8 cellular contexts compared by ENCODE assay signal in the genomic region with DNA sequence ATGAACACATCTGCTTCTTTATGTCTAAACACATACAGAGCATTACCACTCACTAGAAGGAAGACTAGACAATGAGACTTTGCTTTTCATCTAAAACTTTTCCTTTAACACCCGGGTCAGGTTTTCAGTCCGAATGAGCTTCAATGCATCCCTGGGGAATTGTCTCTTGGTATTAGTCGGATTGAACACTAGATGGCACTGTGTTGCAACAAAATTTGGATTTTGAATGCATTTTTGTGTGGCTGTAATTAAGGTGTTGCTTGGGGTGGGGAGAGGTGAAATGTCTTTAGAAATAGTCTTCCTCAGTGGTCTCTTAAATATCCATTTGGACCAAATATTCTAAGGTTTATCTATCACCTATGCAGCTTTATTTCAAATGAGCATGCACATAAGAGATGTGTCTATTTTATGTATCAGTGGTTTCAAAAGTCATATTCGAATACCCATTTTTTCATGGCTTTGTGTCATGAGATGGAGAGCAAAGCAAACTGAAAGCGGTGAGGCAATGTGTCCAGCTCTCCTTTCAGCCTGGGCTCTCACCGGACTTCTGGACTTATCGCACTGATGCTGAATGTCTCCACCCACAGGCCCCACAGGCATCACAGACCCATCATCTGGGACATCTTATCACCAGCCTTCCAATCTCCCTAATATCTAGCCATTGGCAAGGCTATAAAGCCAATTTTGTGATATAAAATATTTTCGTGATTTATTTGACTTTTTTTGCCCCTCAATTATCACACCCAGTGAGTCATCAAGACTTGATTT.
DNase-seq lines count a peak whose midpoint lies in the region; ATAC-seq and TF ChIP-seq lines count a peak whose summit lies in the region.

No MANE protein-coding gene starts in this region.

- H3K4me1 ChIP-seq in cardiac muscle cell (ENCODE audit: low read depth) (no peaks in the 10 kb centered on the region), MM.1S (ENCODE audit: low read length) (no peaks in the 10 kb centered on the region), PC-3 (ENCODE audit: insufficient read depth, low read length) (no peaks in the 10 kb centered on the region), mammary epithelial cell (ENCODE audit: insufficient read depth, low read length) (peaks cover 8% of the 10 kb centered on the region), transverse colon (peaks cover 0 to 12% (median 0%) of the 10 kb centered on the region in 4 donors)

- H3K9me3 ChIP-seq in cardiac muscle cell (ENCODE audit: low read depth) (no peaks in the 10 kb centered on the region), MM.1S (replicated peaks; ENCODE audit: insufficient read depth, low read length) (no peaks in the 10 kb centered on the region), PC-3 (ENCODE audit: low read length) (no peaks in the 10 kb centered on the region), mammary epithelial cell (replicated peaks; ENCODE audit: insufficient read depth, low read length) (no peaks in the 10 kb centered on the region), transverse colon (no peaks in the 10 kb centered on the region)

- H3K27me3 ChIP-seq in cardiac muscle cell (no peaks in the 10 kb centered on the region), MM.1S (replicated peaks; ENCODE audit: insufficient read depth, low read length) (no peaks in the 10 kb centered on the region), PC-3 (ENCODE audit: low read length) (no peaks in the 10 kb centered on the region), mammary epithelial cell (ENCODE audit: insufficient read depth, low read length) (peaks cover 2% of the 10 kb centered on the region), transverse colon (peaks cover 27% of the 10 kb centered on the region)

- H3K9ac ChIP-seq in MM.1S (ENCODE audit: low read length) (no peak overlapping the region), PC-3 (ENCODE audit: low read length) (peak overlapping the region; percentile 27; the same call in 1 of the 2 replicates), mammary epithelial cell (ENCODE audit: insufficient read depth, low read length) (no peak overlapping the region)

- H3K27ac ChIP-seq in cardiac muscle cell, result no peak overlapping the region
- H3K27ac ChIP-seq in MM.1S (ENCODE audit: low read length), result no peak overlapping the region
- H3K27ac ChIP-seq in PC-3 (ENCODE audit: low read length), result peak overlapping the region; percentile 22; the same call in 1 of the 2 replicates
- H3K27ac ChIP-seq in mammary epithelial cell (ENCODE audit: insufficient read depth, low read depth, low read length), result no peak overlapping the region
- H3K27ac ChIP-seq in transverse colon, result no peak overlapping the region

- no peak for TF ChIP-seq POLR2A in transverse colon (IDR thresholded peaks at IDR 0.05)

- H3K36me3 ChIP-seq in cardiac muscle cell (no peaks in the 10 kb centered on the region), MM.1S (replicated peaks; ENCODE audit: insufficient read depth, low read length) (no peaks in the 10 kb centered on the region), PC-3 (ENCODE audit: low read depth, low read length) (no peaks in the 10 kb centered on the region), mammary epithelial cell (ENCODE audit: insufficient read depth, low read length) (no peaks in the 10 kb centered on the region), transverse colon (no peaks in the 10 kb centered on the region)

- H3K4me3 ChIP-seq in cardiac muscle cell, result no peak overlapping the region
- H3K4me3 ChIP-seq in MM.1S (ENCODE audit: low read length), result no peak overlapping the region
- H3K4me3 ChIP-seq in PC-3 (ENCODE audit: low read length), result no peak overlapping the region
- H3K4me3 ChIP-seq in mammary epithelial cell (replicated peaks in 1 of 3; ENCODE audit: insufficient read depth in 1 of 3, low read depth in 2 of 3, low read length in 3 of 3), result no peak overlapping the region
- H3K4me3 ChIP-seq in transverse colon, result no peak overlapping the region

- 40% methylated on average over 8 of the region's 8 CpGs for whole genome bisulfite sequencing in mammary epithelial cell (ENCODE audit: low coverage, missing lambda C conversion rate)
- 21 to 40% methylated on average over 5 to 8 of the region's 8 CpGs for WGBS in transverse colon (ENCODE audit: low coverage in 1 of 2), 2 donors

- dilution Hi-C loops in mammary epithelial cell (cut with HindIII; ENCODE audit: low sequenced_read_pairs), result no loop called here

- H2AFZ ChIP-seq in MM.1S (ENCODE audit: low read length), result no peak overlapping the region
- H2AFZ ChIP-seq in PC-3 (ENCODE audit: low read length), result no peak overlapping the region
- no peak overlapping the region for H2AFZ ChIP-seq in mammary epithelial cell (ENCODE audit: low read depth, low read length)

- H3K9me2 ChIP-seq in MM.1S (replicated peaks; ENCODE audit: insufficient read depth, low read length), result no peaks in the 10 kb centered on the region
- no peaks in the 10 kb centered on the region for H3K9me2 ChIP-seq in PC-3 (replicated peaks; ENCODE audit: low read length)

- no TSS peak for BruUV-seq in PC-3 (replicated peaks; lab: Mats Ljungman, UMichigan)
- BruUV-seq in mammary epithelial cell (replicated peaks; lab: Mats Ljungman, UMichigan), result no TSS peak

- POLR2A ChIA-PET in PC-3 (lab: Charles Lee; ENCODE audit: unreplicated experiment), result interaction anchor here (0.6 kb wide), 2 partner anchors 96 to 1235 kb away, joined by 3 to 4 read pairs; no protein-coding TSS in a partner anchor

- H3K79me2 ChIP-seq in MM.1S (ENCODE audit: low read length), result no peaks in the 10 kb centered on the region
- H3K79me2 ChIP-seq in PC-3 (ENCODE audit: low read length), result no peaks in the 10 kb centered on the region
- no peaks in the 10 kb centered on the region for H3K79me2 ChIP-seq in mammary epithelial cell (ENCODE audit: insufficient read depth, low read length)

- in situ Hi-C loops in mammary epithelial cell (cut with MboI; ENCODE audit: low sequenced_read_pairs in 2 of 2), result loop anchor here in 1 of 2 donors (10.0 kb wide), 1 partner anchor 1257 kb away; the partner anchor contains the start of gene ID2
- in situ Hi-C loops in transverse colon (cut with MboI; ENCODE audit: low pct_ligation_motif_present in 1 of 4, low pct_unique_long_range_greater_than_20kb in 1 of 4, low sequenced_read_pairs in 3 of 4), result loop anchor here in 3 of 4 donors (5.0 to 10.0 kb wide), 3 partner anchors 247 to 1260 kb away; partner anchors contain the start of gene ID2 (in 2 of the 3)

- no peaks in the 10 kb centered on the region for H3F3A ChIP-seq in MM.1S (ENCODE audit: insufficient read depth, low read length)
- no peaks in the 10 kb centered on the region for H3F3A ChIP-seq in PC-3 (ENCODE audit: low read length, unreplicated experiment)

- DNase-seq in cardiac muscle cell (ENCODE audit: low read depth in 1 of 2, low spot score in 1 of 2) (peak; percentile 69 to 72), Right ventricle myocardium inferior (ENCODE audit: missing footprints) (no peak), MM.1S (peak; percentile 65), PC-3 (peak; percentile 84), mammary epithelial cell (peak; percentile 37), kidney tubule cell (ENCODE audit: low spot score) (peak; percentile 57), transverse colon (no peak)
- no peak for DNase-seq in stimulated activated CD4-positive, alpha-beta T cell treated with anti-CD3 and anti-CD28 coated beads, Interleukin-4, amount 100 ng/mL, for 4 hours

- CTCF ChIA-PET in PC-3 (lab: Charles Lee) (interaction anchor here (0.6 to 1.2 kb wide), 7 partner anchors 89 to 1257 kb away, joined by 3 to 6 read pairs (median 4); partner anchors contain the start of gene ID2), mammary epithelial cell (lab: Charles Lee; ENCODE audit: low non-redundant PET) (interaction anchor here (0.5 to 0.7 kb wide), 2 partner anchors 113 to 731 kb away, joined by 5 to 6 read pairs; no protein-coding TSS in a partner anchor)

- TF ChIP-seq CTCF in cardiac muscle cell (IDR thresholded peaks at IDR 0.05; ENCODE audit: low read depth, low read length) (peak; percentile 59), MM.1S (IDR thresholded peaks at IDR 0.05; ENCODE audit: low read length) (peak; percentile 63), PC-3 (conservative IDR thresholded peaks at IDR 0.05; ENCODE audit: low read depth, low read length) (peak; percentile 89), mammary epithelial cell (conservative IDR thresholded peaks at IDR 0.05 in 1 of 2, IDR thresholded peaks at IDR 0.05 in 1 of 2; ENCODE audit: extremely low read depth in 1 of 2, insufficient read depth in 1 of 2, low read depth in 1 of 2, low read length in 2 of 2) (peak; percentile 61 to 66), transverse colon (IDR thresholded peaks at IDR 0.05) (peak; percentile 63 to 82 (median 72))

- intact Hi-C loops in Right ventricle myocardium inferior (cut with DNase I) (loop anchor here (2.0 to 5.0 kb wide), 2 partner anchors 1259 to 1710 kb away; no protein-coding TSS in a partner anchor), PC-3 (cut with micrococcal nuclease) (loop anchor here (1.0 to 10.0 kb wide), 10 partner anchors 89 to 1337 kb away; no protein-coding TSS in a partner anchor), mammary epithelial cell (cut with micrococcal nuclease) (loop anchor here (1.0 to 5.0 kb wide), 5 partner anchors 245 to 1333 kb away; no protein-coding TSS in a partner anchor), transverse colon (cut with DNase I; ENCODE audit: low total_unique reads) (loop anchor here (1.0 kb wide), 1 partner anchor 1258 kb away; no protein-coding TSS in a partner anchor)

- ATAC-seq in Right ventricle myocardium inferior (no peak), PC-3 (peak; percentile 43)

- no peak for TF ChIP-seq EP300 in transverse colon (IDR thresholded peaks at IDR 0.05; ENCODE audit: low read depth)

- H4K20me1 ChIP-seq in MM.1S (ENCODE audit: insufficient read depth, low read length), result no peaks in the 10 kb centered on the region
- no peaks in the 10 kb centered on the region for H4K20me1 ChIP-seq in PC-3 (ENCODE audit: low read length)
- no peaks in the 10 kb centered on the region for H4K20me1 ChIP-seq in mammary epithelial cell (ENCODE audit: insufficient read depth, low read length)

- H3K4me2 ChIP-seq in MM.1S (ENCODE audit: low read depth, low read length) (no peak overlapping the region), PC-3 (ENCODE audit: low read length) (no peak overlapping the region), mammary epithelial cell (ENCODE audit: insufficient read depth, low read depth, low read length) (no peak overlapping the region)

Comparison
In these comparisons a context has a peak if more than half of its experiments do, and no peak if none do; other contexts are left out.
1. DNase-seq: peak in cardiac muscle cell (2 of 2), MM.1S (single experiment), PC-3 (single experiment), mammary epithelial cell (single experiment) and kidney tubule cell (single experiment); none in Right ventricle myocardium inferior (single experiment), transverse colon (single experiment) and stimulated activated CD4-positive, alpha-beta T cell treated with anti-CD3 and anti-CD28 coated beads, Interleukin-4, amount 100 ng/mL, for 4 hours (0 of 2).
2. Peak in every context shown above with its lines, with median percentiles within 50 percentile points of each other: CTCF ChIP-seq.